ENCODE assay signal across 8 cellular contexts in genomic region chr22:22201185-22201924, GRCh38. TPM values are rescaled to one million over a fixed set of nuclear protein-coding genes. Genes with fewer than 3 reads are reported as not detected.
DNase-seq lines count a peak whose midpoint lies in the region; ATAC-seq and TF ChIP-seq lines count a peak whose summit lies in the region.

No MANE protein-coding gene starts in this region.

- peaks cover 3% of the 10 kb centered on the region; the same call in 1 of the 2 replicates for H4K20me1 ChIP-seq in GM23338 (replicated peaks; ENCODE audit: insufficient read depth)

- H3K27me3 ChIP-seq in GM23338 (ENCODE audit: insufficient read depth) = peaks cover 100% of the 10 kb centered on the region

- H3K27me3 Mint-ChIP-seq in GM23338 (ENCODE audit: insufficient read depth, low read depth, poor library complexity) = peaks cover 99% of the 10 kb centered on the region
- peaks cover 9% of the 10 kb centered on the region for H3K27me3 Mint-ChIP-seq in activated T-cell treated with anti-CD3 and anti-CD28 coated beads, Interleukin-2, amount 50 U/mL, for 4 hours (ENCODE audit: low read depth)
- peaks cover 91% of the 10 kb centered on the region for H3K27me3 Mint-ChIP-seq in type B pancreatic cell

- H3K4me2 ChIP-seq in GM23338 = no peak overlapping the region

- DNase-seq in G401 (ENCODE audit: low spot score) (peak; percentile 19), GM23338 (ENCODE audit: low spot score) (peak; percentile 78), NCI-H2171 (lab: John Stamatoyannopoulos, UW) (peak; percentile 76), left ventricle myocardium superior (peak; percentile 72), type B pancreatic cell (ENCODE audit: extremely low spot score, unreplicated experiment) (no peak), AML-193 (lab: John Stamatoyannopoulos, UW) (no peak)
- peak; percentile 39 for DNase-seq in activated T-cell treated with anti-CD3 and anti-CD28 coated beads, Interleukin-2, amount 50 U/mL, for 4 hours

- no peak overlapping the region for H2AFZ ChIP-seq in GM23338

- no peaks in the 10 kb centered on the region for H3K79me2 ChIP-seq in GM23338 (replicated peaks; ENCODE audit: insufficient read depth)

- no peaks in the 10 kb centered on the region for H3K36me3 ChIP-seq in GM23338 (ENCODE audit: insufficient read depth)

- intact Hi-C loops in left ventricle myocardium superior (cut with micrococcal nuclease) = no loop called here

- H3K9me2 ChIP-seq in GM23338 (ENCODE audit: insufficient read depth) = no peaks in the 10 kb centered on the region

- ATAC-seq in GM23338 = peak; percentile 80
- no peak for ATAC-seq in activated T-cell treated with anti-CD3 and anti-CD28 coated beads, Interleukin-2, amount 50 U/mL, for 4 hours
- peak; percentile 76 for ATAC-seq in left ventricle myocardium superior
- no peak for ATAC-seq in HG03159 (IDR thresholded peaks at IDR 0.05; ENCODE audit: unreplicated experiment)

- TF ChIP-seq CTCF in GM23338 (conservative IDR thresholded peaks at IDR 0.05; ENCODE audit: low read depth in 2 of 2) (peak; percentile 54 to 69), type B pancreatic cell (conservative IDR thresholded peaks at IDR 0.05) (peak; percentile 47)

- H3K36me3 Mint-ChIP-seq in GM23338 (ENCODE audit: low read depth) (no peaks in the 10 kb centered on the region; the same call in 1 of the 3 replicates), type B pancreatic cell (no peaks in the 10 kb centered on the region)
- no peaks in the 10 kb centered on the region for H3K36me3 Mint-ChIP-seq in activated T-cell treated with anti-CD3 and anti-CD28 coated beads, Interleukin-2, amount 50 U/mL, for 4 hours (ENCODE audit: insufficient read depth)

- in situ Hi-C loops in G401 (cut with HindIII; ENCODE audit: low sequenced_read_pairs) = no loop called here

- peaks cover 7% of the 10 kb centered on the region; the same call in 2 of the 3 replicates for H3K9me3 Mint-ChIP-seq in GM23338
- H3K9me3 Mint-ChIP-seq in activated T-cell treated with anti-CD3 and anti-CD28 coated beads, Interleukin-2, amount 50 U/mL, for 4 hours = no peaks in the 10 kb centered on the region
- H3K9me3 Mint-ChIP-seq in type B pancreatic cell = no peaks in the 10 kb centered on the region

- H3F3A ChIP-seq in GM23338 (replicated peaks; ENCODE audit: low read depth) = no peaks in the 10 kb centered on the region

- no peak overlapping the region for H3K4me3 ChIP-seq in GM23338

- no peak overlapping the region for H3K4me3 Mint-ChIP-seq in GM23338
- no peak overlapping the region for H3K4me3 Mint-ChIP-seq in activated T-cell treated with anti-CD3 and anti-CD28 coated beads, Interleukin-2, amount 50 U/mL, for 4 hours
- H3K4me3 Mint-ChIP-seq in type B pancreatic cell = no peak overlapping the region

- no peaks in the 10 kb centered on the region for H3K4me1 ChIP-seq in GM23338 (ENCODE audit: insufficient read depth)

- H3K27ac Mint-ChIP-seq in GM23338 = no peak overlapping the region
- no peak overlapping the region for H3K27ac Mint-ChIP-seq in type B pancreatic cell

- no peaks in the 10 kb centered on the region for H3K4me1 Mint-ChIP-seq in GM23338
- H3K4me1 Mint-ChIP-seq in activated T-cell treated with anti-CD3 and anti-CD28 coated beads, Interleukin-2, amount 50 U/mL, for 4 hours (ENCODE audit: low read depth) = peaks cover 3% of the 10 kb centered on the region
- H3K4me1 Mint-ChIP-seq in type B pancreatic cell (ENCODE audit: unreplicated experiment) = no peaks in the 10 kb centered on the region

- no peak overlapping the region for H3K27ac ChIP-seq in GM23338 (ENCODE audit: low read depth)

TF ChIP-seq in GM23338, 12 proteins besides CTCF, POLR2A, EP300 and RAD21 (continues in another document):
- no peak for TF ChIP-seq STAT1 (IDR thresholded peaks at IDR 0.05; ENCODE audit: unreplicated experiment)
- no peak for TF ChIP-seq EZH2phosphoT487 (IDR thresholded peaks at IDR 0.05; ENCODE audit: unreplicated experiment)
- no peak for TF ChIP-seq CREB1 (CRISPR knock-in tag; IDR thresholded peaks at IDR 0.05; ENCODE audit: low read depth)
- TF ChIP-seq JUNB (IDR thresholded peaks at IDR 0.05; ENCODE audit: unreplicated experiment) = no peak
- no peak for TF ChIP-seq ETS1 (IDR thresholded peaks at IDR 0.05)
- no peak for TF ChIP-seq ZNF114 (CRISPR knock-in tag; IDR thresholded peaks at IDR 0.05)
- TF ChIP-seq NANOG (IDR thresholded peaks at IDR 0.05; ENCODE audit: borderline replicate concordance) = no peak
- TF ChIP-seq REST (IDR thresholded peaks at IDR 0.05; ENCODE audit: unreplicated experiment) = no peak
- no peak for TF ChIP-seq POLR2AphosphoS5 (IDR thresholded peaks at IDR 0.05; ENCODE audit: low read depth)
- no peak for TF ChIP-seq EZH2 (IDR thresholded peaks at IDR 0.05; ENCODE audit: low read depth, unreplicated experiment)

RNA-seq across cellular contexts. Expression of gene VPREB1, which starts 43.2 kb away (rescaled TPM):
- total RNA-seq in G401 (2014; rRNA removed; shearing (Covaris generic)) = not detected in 2 replicates
- not detected in 2 replicates for total RNA-seq in GM23338 (2014; rRNA removed; shearing (Covaris generic))
- not detected in 2 replicates for polyA plus RNA-seq in GM23338 (2016; fragmentation: Nextera tagmentation; extraction: Ambion mirVana)
- not detected for total RNA-seq in activated T-cell treated with anti-CD3 and anti-CD28 coated beads, Interleukin-2, amount 50 U/mL, for 4 hours
- total RNA-seq in left ventricle myocardium superior (not detected), type B pancreatic cell (ENCODE audit: low replicate concordance) (not detected in 2 replicates)

Comparison
In these comparisons a context has a peak if more than half of its experiments do, and no peak if none do; other contexts are left out.
1. DNase-seq: peak in G401 (single experiment), GM23338 (single experiment), NCI-H2171 (single experiment), activated T-cell treated with anti-CD3 and anti-CD28 coated beads, Interleukin-2, amount 50 U/mL, for 4 hours (single experiment) and left ventricle myocardium superior (single experiment); none in type B pancreatic cell (single experiment) and AML-193 (0 of 2).
2. ATAC-seq: peak in GM23338 (single experiment) and left ventricle myocardium superior (single experiment); none in activated T-cell treated with anti-CD3 and anti-CD28 coated beads, Interleukin-2, amount 50 U/mL, for 4 hours (0 of 2) and HG03159 (single experiment).